8 cellular contexts compared by ENCODE assay signal in genomic region chr12:49186307-49186706, GRCh38. TPM values are rescaled to one million over a fixed set of nuclear protein-coding genes. Genes with fewer than 3 reads are reported as not detected.
DNase-seq lines count a peak whose midpoint lies in the region; ATAC-seq and TF ChIP-seq lines count a peak whose summit lies in the region.
"Not testable (repeated sequence)": the region's sequence is repeated elsewhere in the genome, so short reads cannot be mapped to it uniquely, and the experiment has no call there.

No MANE protein-coding gene starts in this region.

- H3K27ac Mint-ChIP-seq in T-helper 17 cell (peak overlapping the region; percentile 85), chondrocyte (ENCODE audit: unreplicated experiment) (peak overlapping the region; percentile 51)
- H3K27ac Mint-ChIP-seq in activated naive CD8-positive, alpha-beta T cell treated with anti-CD3 and anti-CD28 coated beads, Interleukin-2, amount 10 ng/mL, durations not matched to agents 7 days and 5 days = not testable (repeated sequence)

- not testable (repeated sequence) for H3K4me3 Mint-ChIP-seq in T-helper 17 cell
- H3K4me3 Mint-ChIP-seq in activated naive CD8-positive, alpha-beta T cell treated with anti-CD3 and anti-CD28 coated beads, Interleukin-2, amount 10 ng/mL, durations not matched to agents 7 days and 5 days = peak overlapping the region; percentile 7
- H3K4me3 Mint-ChIP-seq in chondrocyte (ENCODE audit: unreplicated experiment) = peak overlapping the region; percentile 93

- not testable (repeated sequence) for H3K27me3 Mint-ChIP-seq in T-helper 17 cell; activated naive CD8-positive, alpha-beta T cell treated with anti-CD3 and anti-CD28 coated beads, Interleukin-2, amount 10 ng/mL, durations not matched to agents 7 days and 5 days; chondrocyte (ENCODE audit: low read depth)

- H3K9me3 ChIP-seq in BLaER1 treated with 17β-estradiol and CSF1 and Interleukin-3, amounts not matched to agents 10 nM and 100 nM (replicated peaks in 1 of 11); T-helper 17 cell (ENCODE audit: control insufficient read depth, low read length, poor library complexity, severe bottlenecking); mesodermal cell (ENCODE audit: control insufficient read depth, low read length); osteoblast (ENCODE audit: low read depth, low read length): not testable (repeated sequence)

- peaks cover 23% of the 10 kb centered on the region for H3K79me2 ChIP-seq in osteoblast (ENCODE audit: insufficient read depth, low read length)

- H4K20me1 ChIP-seq in BLaER1 treated with 17β-estradiol and CSF1 and Interleukin-3, amounts not matched to agents 10 nM and 100 nM = peaks cover 13 to 43% (median 25%) of the 10 kb centered on the region in 11 experiments; a peak in 19 of 22 replicates
- peaks cover 12% of the 10 kb centered on the region for H4K20me1 ChIP-seq in osteoblast (ENCODE audit: insufficient read depth, low read length)

- H3K27me3 ChIP-seq in BLaER1 treated with 17β-estradiol and CSF1 and Interleukin-3, amounts not matched to agents 10 nM and 100 nM; osteoblast (ENCODE audit: insufficient read depth, low read length): not testable (repeated sequence)

- H3K9me3 Mint-ChIP-seq in activated naive CD8-positive, alpha-beta T cell treated with anti-CD3 and anti-CD28 coated beads, Interleukin-2, amount 10 ng/mL, durations not matched to agents 7 days and 5 days; chondrocyte (ENCODE audit: low read depth): not testable (repeated sequence)

- peak overlapping the region in 3 of 10 experiments; percentile 76 to 94 (median 91); a peak in 6 of 20 replicates for H3K4me3 ChIP-seq in BLaER1 treated with 17β-estradiol and CSF1 and Interleukin-3, amounts not matched to agents 10 nM and 100 nM
- H3K4me3 ChIP-seq in fibroblast of pulmonary artery (replicated peaks; ENCODE audit: low read depth, low read length) (peak overlapping the region; percentile 94), mesodermal cell (ENCODE audit: extremely low read depth, insufficient read depth, low read length, poor library complexity, severe bottlenecking) (peak overlapping the region; percentile 100)
- H3K4me3 ChIP-seq in osteoblast (ENCODE audit: insufficient read depth, low read length) = not testable (repeated sequence)

- not testable (repeated sequence) for H3K36me3 Mint-ChIP-seq in T-helper 17 cell (ENCODE audit: low read depth)
- peaks cover 19% of the 10 kb centered on the region for H3K36me3 Mint-ChIP-seq in activated naive CD8-positive, alpha-beta T cell treated with anti-CD3 and anti-CD28 coated beads, Interleukin-2, amount 10 ng/mL, durations not matched to agents 7 days and 5 days
- peaks cover 36% of the 10 kb centered on the region for H3K36me3 Mint-ChIP-seq in chondrocyte (ENCODE audit: low read depth)

- H3K4me1 ChIP-seq in BLaER1 treated with 17β-estradiol and CSF1 and Interleukin-3, amounts not matched to agents 10 nM and 100 nM = peaks cover 24 to 37% (median 27%) of the 10 kb centered on the region in 10 experiments
- not testable (repeated sequence) for H3K4me1 ChIP-seq in mesodermal cell (ENCODE audit: control insufficient read depth, insufficient read depth, low read length, poor library complexity, severe bottlenecking)
- peaks cover 10% of the 10 kb centered on the region for H3K4me1 ChIP-seq in osteoblast (ENCODE audit: insufficient read depth, low read length)

- peaks cover 21% of the 10 kb centered on the region for H3K4me1 Mint-ChIP-seq in T-helper 17 cell
- peaks cover 18% of the 10 kb centered on the region for H3K4me1 Mint-ChIP-seq in activated naive CD8-positive, alpha-beta T cell treated with anti-CD3 and anti-CD28 coated beads, Interleukin-2, amount 10 ng/mL, durations not matched to agents 7 days and 5 days
- H3K4me1 Mint-ChIP-seq in chondrocyte (ENCODE audit: low read depth) = peaks cover 42% of the 10 kb centered on the region

- peak overlapping the region in 1 of 11 experiments; percentile 97; a peak in 1 of 22 replicates for H3K9ac ChIP-seq in BLaER1 treated with 17β-estradiol and CSF1 and Interleukin-3, amounts not matched to agents 10 nM and 100 nM

- POLR2A ChIA-PET in activated naive CD8-positive, alpha-beta T cell treated with anti-CD3 and anti-CD28 coated beads, Interleukin-2, amount 10 ng/mL, durations not matched to agents 7 days and 5 days (lab: Charles Lee) = not testable (repeated sequence)

- not testable (repeated sequence) for ATAC-seq in T-helper 17 cell; activated naive CD8-positive, alpha-beta T cell treated with anti-CD3 and anti-CD28 coated beads, Interleukin-2, amount 10 ng/mL, durations not matched to agents 7 days and 5 days (ENCODE audit: low read depth)

- H3K27ac ChIP-seq in BLaER1 treated with 17β-estradiol and CSF1 and Interleukin-3, amounts not matched to agents 10 nM and 100 nM; mesodermal cell (ENCODE audit: low read depth, low read length, severe bottlenecking); osteoblast (ENCODE audit: low read depth, low read length): not testable (repeated sequence)
- peak overlapping the region; percentile 80 for H3K27ac ChIP-seq in temporal lobe (ENCODE audit: low read depth, low read length)

- WGBS in mesodermal cell (ENCODE audit: insufficient coverage in 2 of 2), 2 experiments = 98 to 100% methylated on average over 3 to 5 of the region's 11 CpGs

- peaks cover 30 to 40% (median 32%) of the 10 kb centered on the region in 11 experiments for H3K36me3 ChIP-seq in BLaER1 treated with 17β-estradiol and CSF1 and Interleukin-3, amounts not matched to agents 10 nM and 100 nM
- H3K36me3 ChIP-seq in mesodermal cell (ENCODE audit: control insufficient read depth, insufficient read depth, low read length) (peaks cover 37% of the 10 kb centered on the region), osteoblast (ENCODE audit: insufficient read depth, low read length) (peaks cover 21% of the 10 kb centered on the region)

- DNase-seq in T-helper 17 cell; activated naive CD8-positive, alpha-beta T cell treated with anti-CD3 and anti-CD28 coated beads, Interleukin-2, amount 10 ng/mL, durations not matched to agents 7 days and 5 days; chondrocyte (ENCODE audit: low spot score); fibroblast of pulmonary artery (ENCODE audit: low read depth): not testable (repeated sequence)
- DNase-seq in osteoblast (ENCODE audit: insufficient read length, low spot score, missing footprints) = peak; percentile 21

- not testable (repeated sequence) for TF ChIP-seq CTCF in chondrocyte (IDR thresholded peaks at IDR 0.05); fibroblast of pulmonary artery (IDR thresholded peaks at IDR 0.05; ENCODE audit: low read length, missing control alignments); osteoblast (IDR thresholded peaks at IDR 0.05; ENCODE audit: extremely low read depth, low read depth, low read length)

- peak overlapping the region; percentile 77 to 98 (median 92); a peak in 18 of 22 replicates for H3K4me2 ChIP-seq in BLaER1 treated with 17β-estradiol and CSF1 and Interleukin-3, amounts not matched to agents 10 nM and 100 nM
- not testable (repeated sequence) for H3K4me2 ChIP-seq in osteoblast (ENCODE audit: insufficient read depth, low read length)

- not testable (repeated sequence) for H2AFZ ChIP-seq in osteoblast (ENCODE audit: low read length)

RNA-seq across cellular contexts. Expression of gene TUBA1A, which starts 2.6 kb away (rescaled TPM):
- 100 to 1,000 TPM; 282 to 416 TPM for total RNA-seq in T-helper 17 cell
- 100 to 1,000 TPM in 1 of 2 experiments, 10 to 100 TPM in 1; 99.5 to 101 TPM for total RNA-seq in activated naive CD8-positive, alpha-beta T cell treated with anti-CD3 and anti-CD28 coated beads, Interleukin-2, amount 10 ng/mL, durations not matched to agents 7 days and 5 days
- 431 to 551 TPM (median 437 TPM) in 3 replicates for total RNA-seq in chondrocyte
- polyA plus RNA-seq in mesodermal cell (2013, experiment 1 of 2) = 1,545 TPM
- polyA plus RNA-seq in mesodermal cell (2013, experiment 2 of 2) = 1,260 TPM
- 478 and 491 TPM in 2 replicates for total RNA-seq in osteoblast
- 6,946 TPM for total RNA-seq in temporal lobe

RNA-seq across cellular contexts. Expression of gene TUBA1B, which starts 55.1 kb away (rescaled TPM):
- 100 to 1,000 TPM; 137 to 159 TPM for total RNA-seq in T-helper 17 cell
- 1,000 to 10,000 TPM; 1,302 to 1,389 TPM for total RNA-seq in activated naive CD8-positive, alpha-beta T cell treated with anti-CD3 and anti-CD28 coated beads, Interleukin-2, amount 10 ng/mL, durations not matched to agents 7 days and 5 days
- 544 to 857 TPM (median 551 TPM) in 3 replicates for total RNA-seq in chondrocyte
- 2,326 TPM for polyA plus RNA-seq in mesodermal cell (2013, experiment 1 of 2)
- polyA plus RNA-seq in mesodermal cell (2013, experiment 2 of 2) = 2,085 TPM
- 578 and 616 TPM in 2 replicates for total RNA-seq in osteoblast
- total RNA-seq in temporal lobe = 782 TPM

Comparison
In these comparisons a context has a peak if more than half of its experiments do, and no peak if none do; other contexts are left out.
1. RNA of gene TUBA1A, which starts 2.6 kb away (total RNA-seq): 6,946 TPM in temporal lobe (single experiment); 478 to 491 TPM in osteoblast, 431 to 551 TPM in chondrocyte, 282 to 416 TPM in T-helper 17 cell and 99.5 to 101 TPM in activated naive CD8-positive, alpha-beta T cell treated with anti-CD3 and anti-CD28 coated beads, Interleukin-2, amount 10 ng/mL, durations not matched to agents 7 days and 5 days; every median in the first group is over 10 times any median in the second.